ENCODE assay signal across 8 cellular contexts in genomic region chr17:30726734-30727133, GRCh38.
DNase-seq lines count a peak whose midpoint lies in the region; ATAC-seq, FAIRE-seq and TF ChIP-seq lines count a peak whose summit lies in the region.
"Not testable (repeated sequence)": the region's sequence is repeated elsewhere in the genome, so short reads cannot be mapped to it uniquely, and the experiment has no call there.

No MANE protein-coding gene starts in this region.

- H3K4me3 ChIP-seq in breast epithelium; endothelial cell of umbilical vein (replicated peaks in 1 of 3; ENCODE audit: insufficient read depth in 1 of 3, low read depth in 1 of 3, low read length in 3 of 3); kidney (ENCODE audit: low read length in 2 of 2); sigmoid colon: not testable (repeated sequence)

- 93% methylated on average over 12 of the region's 12 CpGs for WGBS in sigmoid colon, 2 donors

- H3K4me1 ChIP-seq in breast epithelium; endothelial cell of umbilical vein (ENCODE audit: control insufficient read depth, extremely low read depth, insufficient read depth, low read length); kidney (ENCODE audit: control insufficient read depth in 1 of 2, insufficient read depth in 1 of 2, low read depth in 1 of 2, low read length in 2 of 2); sigmoid colon: not testable (repeated sequence)

- dilution Hi-C loops in endothelial cell of umbilical vein (cut with MboI; ENCODE audit: extremely low pct_ligation_motif_present, low sequenced_read_pairs), result not testable (repeated sequence)

- CTCF ChIA-PET in WTC11 (lab: Charles Lee), result interaction anchor here (0.8 kb wide), 1 partner anchor 12 kb away, joined by 4 read pairs; no protein-coding TSS in a partner anchor
- CTCF ChIA-PET in endothelial cell of umbilical vein (lab: Charles Lee), result not testable (repeated sequence)

- peaks cover 47% of the 10 kb centered on the region for H3K4me1 Mint-ChIP-seq in CD14-positive monocyte
- peaks cover 11% of the 10 kb centered on the region; the same call in 1 of the 2 replicates for H3K4me1 Mint-ChIP-seq in WTC11

- ATAC-seq in WTC11, result not testable (repeated sequence)

- not testable (repeated sequence) for H3K9me3 Mint-ChIP-seq in CD14-positive monocyte, WTC11

- H4K20me1 ChIP-seq in endothelial cell of umbilical vein (replicated peaks; ENCODE audit: control insufficient read depth, extremely low read depth, insufficient read depth, low read length), result not testable (repeated sequence)

- not testable (repeated sequence) for TF ChIP-seq CTCF in CD14-positive monocyte (IDR thresholded peaks at IDR 0.05); WTC11 (IDR thresholded peaks at IDR 0.05); breast epithelium (IDR thresholded peaks at IDR 0.05); endothelial cell of umbilical vein (IDR thresholded peaks at IDR 0.05; ENCODE audit: extremely low read depth in 1 of 2, insufficient read depth in 1 of 2, low read depth in 1 of 2, low read length in 2 of 2); kidney (IDR thresholded peaks at IDR 0.05; ENCODE audit: borderline replicate concordance, extremely low read depth, insufficient read depth); sigmoid colon (IDR thresholded peaks at IDR 0.05)

- H3K79me2 ChIP-seq in endothelial cell of umbilical vein (ENCODE audit: control insufficient read depth, insufficient read depth, low read length), result not testable (repeated sequence)

- H3K36me3 Mint-ChIP-seq in CD14-positive monocyte, WTC11: not testable (repeated sequence)

- DNase-seq in CD14-positive monocyte (ENCODE audit: low spot score); WTC11 (ENCODE audit: low spot score); endothelial cell of umbilical vein (ENCODE audit: low read depth, low spot score): not testable (repeated sequence)
- DNase-seq in activated T-cell treated with anti-CD3 and anti-CD28 coated beads, Interleukin-2, amount 50 U/mL, for 1 hour, result peak; percentile 4
- DNase-seq in breast epithelium (ENCODE audit: low spot score in 2 of 2), result peak; percentile 6 to 10
- peak; percentile 15 for DNase-seq in kidney
- DNase-seq in mucosa of gallbladder (ENCODE audit: low spot score), result peak; percentile 7
- peak; percentile 42 for DNase-seq in sigmoid colon

- BruUV-seq in endothelial cell of umbilical vein (replicated peaks; lab: Mats Ljungman, UMichigan), result not testable (repeated sequence)

- not testable (repeated sequence) for H2AFZ ChIP-seq in endothelial cell of umbilical vein (ENCODE audit: low read depth, low read length)

- intact Hi-C loops in CD14-positive monocyte (cut with micrococcal nuclease); breast epithelium (cut with DNase I; ENCODE audit: low total_unique reads); endothelial cell of umbilical vein (cut with micrococcal nuclease); kidney (cut with DNase I); sigmoid colon (cut with DNase I): not testable (repeated sequence)

- H3K27ac ChIP-seq in breast epithelium; endothelial cell of umbilical vein (ENCODE audit: insufficient read depth, low read depth, low read length); kidney (ENCODE audit: low read depth in 2 of 2, low read length in 2 of 2); sigmoid colon: not testable (repeated sequence)

- not testable (repeated sequence) for H3K9me1 ChIP-seq in endothelial cell of umbilical vein (replicated peaks; ENCODE audit: control insufficient read depth, extremely low read depth, insufficient read depth, low read length)

- not testable (repeated sequence) for H3K27me3 ChIP-seq in breast epithelium; endothelial cell of umbilical vein (ENCODE audit: control insufficient read depth in 2 of 2, insufficient read depth in 2 of 2, low read length in 2 of 2); sigmoid colon

- not testable (repeated sequence) for TF ChIP-seq EP300 in sigmoid colon (IDR thresholded peaks at IDR 0.05)

- not testable (repeated sequence) for TF ChIP-seq POLR2A in breast epithelium (IDR thresholded peaks at IDR 0.05); endothelial cell of umbilical vein (IDR thresholded peaks at IDR 0.05; ENCODE audit: low read depth, low read length); sigmoid colon (IDR thresholded peaks at IDR 0.05)

- not testable (repeated sequence) for H3K4me3 Mint-ChIP-seq in CD14-positive monocyte, WTC11

- not testable (repeated sequence) for H3K9me3 ChIP-seq in breast epithelium; endothelial cell of umbilical vein (replicated peaks; ENCODE audit: control insufficient read depth, insufficient read depth, low read length); kidney (ENCODE audit: control insufficient read depth in 1 of 2, low read length in 2 of 2); sigmoid colon

- not testable (repeated sequence) for H3K36me3 ChIP-seq in breast epithelium; endothelial cell of umbilical vein (ENCODE audit: control insufficient read depth in 2 of 2, extremely low read depth in 1 of 2, insufficient read depth in 2 of 2, low read length in 2 of 2); kidney (ENCODE audit: control insufficient read depth in 1 of 2, insufficient read depth in 2 of 2, low read length in 2 of 2); sigmoid colon

- not testable (repeated sequence) for H3K4me2 ChIP-seq in endothelial cell of umbilical vein (ENCODE audit: insufficient read depth, low read length)

- H3K9ac ChIP-seq in endothelial cell of umbilical vein (replicated peaks; ENCODE audit: extremely low read depth, insufficient read depth, low read length); kidney (ENCODE audit: low read length in 2 of 2): not testable (repeated sequence)

- not testable (repeated sequence) for H3K27me3 Mint-ChIP-seq in CD14-positive monocyte (ENCODE audit: low read depth in 3 of 3); WTC11 (ENCODE audit: low read depth)

- H3K27ac Mint-ChIP-seq in CD14-positive monocyte (peak overlapping the region in 6 of 7 donors; percentile 42 to 92 (median 62)), WTC11 (peak overlapping the region; percentile 32; the same call in 1 of the 2 replicates)

- peak; percentile 8 for FAIRE-seq in endothelial cell of umbilical vein (lab: Jason Lieb, UNC)
- not testable (repeated sequence) for FAIRE-seq in kidney (lab: Jason Lieb, UNC)

- POLR2A ChIA-PET in WTC11 (lab: Charles Lee); endothelial cell of umbilical vein (lab: Charles Lee): not testable (repeated sequence)

TF ChIP-seq in WTC11, 78 proteins besides CTCF, POLR2A, EP300 and RAD21:
- TF ChIP-seq ZNF121 (CRISPR knock-in tag; IDR thresholded peaks at IDR 0.05), result 0 out of 2 replicates have a peak, but pooled peaks have one; percentile 15
TF ChIP-seq in WTC11: peak in this region for 1; not testable (repeated sequence) for 77.
